ENCODE assay signal across 18 cellular contexts in the genomic region with DNA sequence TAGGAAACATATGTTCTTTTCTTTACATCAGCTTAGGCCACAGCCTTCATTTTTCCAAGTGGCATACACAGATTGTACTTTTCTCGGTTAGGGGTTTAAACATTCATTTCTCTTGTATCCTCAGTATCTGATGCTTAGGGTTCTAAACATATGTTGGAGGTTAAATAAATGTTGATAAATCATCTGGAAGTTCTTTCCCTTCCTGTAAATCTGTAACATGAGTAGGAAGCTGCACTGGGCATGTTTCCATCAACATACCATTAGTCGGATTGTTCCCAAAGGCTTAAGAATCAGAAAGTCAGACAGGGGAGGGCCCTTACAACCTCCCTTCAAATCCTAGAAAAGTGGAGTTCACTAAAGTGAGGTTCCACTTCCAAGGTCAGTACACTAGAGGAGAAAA. TPM values are rescaled to one million over a fixed set of nuclear protein-coding genes. Genes with fewer than 3 reads are reported as not detected.
A peak's percentile ranks its signal among the peaks of the same experiment; 100 is the strongest.
DNase-seq lines count a peak whose midpoint lies in the region; ATAC-seq and TF ChIP-seq lines count a peak whose summit lies in the region.
"Had no signal": no experiment of that assay in that cellular context is flagged by ENCODE, and none has a peak within 500 bp of the region (broad histone marks: within the 10 kb centered on the region; RNA-seq: fewer than 3 reads in every experiment).

No MANE protein-coding gene starts in this region.

- no peaks in the 10 kb centered on the region for H3K36me3 Mint-ChIP-seq in activated naive CD4-positive, alpha-beta T cell treated with anti-CD3 and anti-CD28 coated beads for 36 hours (ENCODE audit: low read depth)

- H3K4me3 Mint-ChIP-seq in activated naive CD4-positive, alpha-beta T cell treated with anti-CD3 and anti-CD28 coated beads for 36 hours: no peak overlapping the region
- H3K4me3 Mint-ChIP-seq: activated CD4-positive, alpha-beta memory T cell treated with anti-CD3 and anti-CD28 coated beads, Interleukin-2, amount 10 ng/mL, durations not matched to agents 7 days and 5 days; activated naive CD8-positive, alpha-beta T cell treated with anti-CD3 and anti-CD28 coated beads, Interleukin-2, amount 50 U/mL, for 24 hours; activated T-helper 1 cell treated with anti-CD3 and anti-CD28 coated beads, Interleukin-12 subunit alpha, Interleukin-12 subunit beta, Interleukin-2, Interleukin-4 antibody, amounts not matched to agents 30 ng/mL and 10 ng/mL and 1 ng/mL, durations not matched to agents 14 hours and 24 hours and 36 hours; dendritic cell treated with granulocyte-macrophage colony-stimulating factor and Interleukin-4, amounts not matched to agents 40 ng/mL and 50 ng/mL, for 4 days had no signal

- H3K9me3 Mint-ChIP-seq in activated naive CD4-positive, alpha-beta T cell treated with anti-CD3 and anti-CD28 coated beads for 36 hours: no peaks in the 10 kb centered on the region
- H3K9me3 Mint-ChIP-seq: activated CD4-positive, alpha-beta memory T cell treated with anti-CD3 and anti-CD28 coated beads, Interleukin-2, amount 10 ng/mL, durations not matched to agents 7 days and 5 days; activated naive CD8-positive, alpha-beta T cell treated with anti-CD3 and anti-CD28 coated beads, Interleukin-2, amount 50 U/mL, for 24 hours; activated T-helper 1 cell treated with anti-CD3 and anti-CD28 coated beads, Interleukin-12 subunit alpha, Interleukin-12 subunit beta, Interleukin-2, Interleukin-4 antibody, amounts not matched to agents 30 ng/mL and 10 ng/mL and 1 ng/mL, durations not matched to agents 14 hours and 24 hours and 36 hours; dendritic cell treated with granulocyte-macrophage colony-stimulating factor and Interleukin-4, amounts not matched to agents 40 ng/mL and 50 ng/mL, for 4 days had no signal

- CTCF ChIA-PET in activated naive CD4-positive, alpha-beta T cell treated with anti-CD3 and anti-CD28 coated beads for 36 hours (lab: Charles Lee): no interaction called here

- no peak overlapping the region for H3K27ac Mint-ChIP-seq in activated naive CD4-positive, alpha-beta T cell treated with anti-CD3 and anti-CD28 coated beads for 36 hours
- H3K27ac Mint-ChIP-seq: activated CD4-positive, alpha-beta memory T cell treated with anti-CD3 and anti-CD28 coated beads, Interleukin-2, amount 10 ng/mL, durations not matched to agents 7 days and 5 days; activated naive CD8-positive, alpha-beta T cell treated with anti-CD3 and anti-CD28 coated beads, Interleukin-2, amount 50 U/mL, for 24 hours; activated T-helper 1 cell treated with anti-CD3 and anti-CD28 coated beads, Interleukin-12 subunit alpha, Interleukin-12 subunit beta, Interleukin-2, Interleukin-4 antibody, amounts not matched to agents 30 ng/mL and 10 ng/mL and 1 ng/mL, durations not matched to agents 14 hours and 24 hours and 36 hours; dendritic cell treated with granulocyte-macrophage colony-stimulating factor and Interleukin-4, amounts not matched to agents 40 ng/mL and 50 ng/mL, for 4 days had no signal

- intact Hi-C loops in left colon (cut with DNase I, micrococcal nuclease): no loop called here
- intact Hi-C loops in activated naive CD4-positive, alpha-beta T cell treated with anti-CD3 and anti-CD28 coated beads for 36 hours (cut with micrococcal nuclease): no loop called here

- no peaks in the 10 kb centered on the region for H3K27me3 Mint-ChIP-seq in activated naive CD4-positive, alpha-beta T cell treated with anti-CD3 and anti-CD28 coated beads for 36 hours (ENCODE audit: low read depth)
- H3K27me3 Mint-ChIP-seq: activated CD4-positive, alpha-beta memory T cell treated with anti-CD3 and anti-CD28 coated beads, Interleukin-2, amount 10 ng/mL, durations not matched to agents 7 days and 5 days; dendritic cell treated with granulocyte-macrophage colony-stimulating factor and Interleukin-4, amounts not matched to agents 40 ng/mL and 50 ng/mL, for 4 days had no signal

- H3K4me1 Mint-ChIP-seq in activated naive CD4-positive, alpha-beta T cell treated with anti-CD3 and anti-CD28 coated beads for 36 hours (ENCODE audit: low read depth): no peaks in the 10 kb centered on the region
- H3K4me1 Mint-ChIP-seq: activated CD4-positive, alpha-beta memory T cell treated with anti-CD3 and anti-CD28 coated beads, Interleukin-2, amount 10 ng/mL, durations not matched to agents 7 days and 5 days; activated naive CD8-positive, alpha-beta T cell treated with anti-CD3 and anti-CD28 coated beads, Interleukin-2, amount 50 U/mL, for 24 hours had no signal

- TF ChIP-seq CTCF in AG10803 (conservative IDR thresholded peaks at IDR 0.05; ENCODE audit: low read length) (no peak), astrocyte of the spinal cord (IDR thresholded peaks at IDR 0.05; ENCODE audit: low read depth, low read length) (no peak)

- DNase-seq in AG10803 (ENCODE audit: low read depth) (peak; percentile 41), HS-5 (ENCODE audit: low read depth) (peak; percentile 23), astrocyte of the spinal cord (ENCODE audit: low read depth, low spot score) (peak; percentile 80), left kidney (ENCODE audit: low read depth, low spot score) (peak; percentile 66), left colon (no peak)
- no peak for DNase-seq in activated naive CD4-positive, alpha-beta T cell treated with anti-CD3 and anti-CD28 coated beads for 36 hours
- DNase-seq: activated CD4-positive, alpha-beta memory T cell treated with anti-CD3 and anti-CD28 coated beads, Interleukin-2, amount 10 ng/mL, durations not matched to agents 7 days and 5 days; activated naive CD8-positive, alpha-beta T cell treated with anti-CD3 and anti-CD28 coated beads, Interleukin-2, amount 50 U/mL, for 24 hours; esophagus squamous epithelium; NCI-H526; stimulated activated CD4-positive, alpha-beta T cell treated with anti-CD3 and anti-CD28 coated beads, Interleukin-12 subunit alpha, Interleukin-12 subunit beta, amount 100 ng/mL, for 4 hours; stomach; uterus had no signal

- no peak for ATAC-seq in left colon
- no peak for ATAC-seq in HG03442 (IDR thresholded peaks at IDR 0.05; ENCODE audit: unreplicated experiment)
- no peak for ATAC-seq in HG02840 (IDR thresholded peaks at IDR 0.05; ENCODE audit: low FRiP score, unreplicated experiment)
- ATAC-seq: activated naive CD8-positive, alpha-beta T cell treated with anti-CD3 and anti-CD28 coated beads, Interleukin-2, amount 50 U/mL, for 24 hours; left lobe of liver had no signal

- in situ Hi-C loops in astrocyte of the spinal cord (cut with HindIII; ENCODE audit: low sequenced_read_pairs): no loop called here

- H3K4me3 ChIP-seq in AG10803 (ENCODE audit: low read length): no peak overlapping the region
- no peak overlapping the region for H3K4me3 ChIP-seq in astrocyte of the spinal cord (ENCODE audit: low read depth, low read length)
- H3K4me3 ChIP-seq: esophagus squamous epithelium, stomach, uterus had no signal

RNA-seq across cellular contexts. Expression of a gene that starts 54.8 kb away (rescaled TPM):
- 100 to 1,000 TPM; 106 to 115 TPM for total RNA-seq in left colon
- 100 to 1,000 TPM; 108 to 117 TPM for total RNA-seq in activated naive CD4-positive, alpha-beta T cell treated with anti-CD3 and anti-CD28 coated beads for 36 hours

Comparison
In these comparisons a context has a peak if more than half of its experiments do, and no peak if none do; other contexts are left out.
1. DNase-seq: peak in AG10803 (single experiment), HS-5 (single experiment), astrocyte of the spinal cord (single experiment) and left kidney (single experiment); none in left colon (0 of 2) and activated naive CD4-positive, alpha-beta T cell treated with anti-CD3 and anti-CD28 coated beads for 36 hours (single experiment).